Comparison of ENCODE assay signal across 16 cellular contexts in the genomic region with DNA sequence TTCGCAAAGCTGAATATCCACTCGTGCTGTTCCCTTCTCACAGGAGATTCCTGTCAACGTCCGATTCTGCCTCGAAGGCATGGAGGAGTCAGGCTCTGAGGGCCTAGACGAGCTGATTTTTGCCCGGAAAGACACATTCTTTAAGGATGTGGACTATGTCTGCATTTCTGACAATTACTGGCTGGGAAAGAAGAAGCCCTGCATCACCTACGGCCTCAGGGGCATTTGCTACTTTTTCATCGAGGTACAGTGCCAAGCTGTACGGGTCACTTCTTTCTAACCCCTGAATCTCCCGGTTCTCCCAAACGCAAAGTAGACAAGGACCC. TPM values are rescaled to one million over a fixed set of nuclear protein-coding genes. Genes with fewer than 3 reads are reported as not detected.
DNase-seq lines count a peak whose midpoint lies in the region; ATAC-seq and TF ChIP-seq lines count a peak whose summit lies in the region.
"Had no signal": no experiment of that assay in that cellular context is flagged by ENCODE, and none has a peak within 500 bp of the region (broad histone marks: within the 10 kb centered on the region; RNA-seq: fewer than 3 reads in every experiment).

No MANE protein-coding gene starts in this region.

- intact Hi-C loops in dorsolateral prefrontal cortex (cut with DNase I) = no loop called here

- no peak overlapping the region for H3K14ac ChIP-seq in H9 (ENCODE audit: insufficient read depth, low read length)

- H3K27ac Mint-ChIP-seq in H9 = peak overlapping the region in 1 of 3 experiments; percentile 19; a peak in 1 of 7 replicates
- peak overlapping the region; percentile 43 for H3K27ac Mint-ChIP-seq in neural crest cell (ENCODE audit: unreplicated experiment)

- no peak overlapping the region for H3K27ac ChIP-seq in H9 (ENCODE audit: insufficient read length, low read depth, low read length)
- H3K27ac ChIP-seq in dorsolateral prefrontal cortex = peak overlapping the region in 58 of 59 donors; percentile 53 to 100 (median 96)
- H3K27ac ChIP-seq in temporal lobe (ENCODE audit: low read depth, low read length) = peak overlapping the region; percentile 99
- H3K27ac ChIP-seq: BLaER1 had no signal

- H3T11ph ChIP-seq in H9 (ENCODE audit: low read length) = no peak overlapping the region

- H4K5ac ChIP-seq in H9 (ENCODE audit: insufficient read length, low read depth, low read length) = no peak overlapping the region

- H3K56ac ChIP-seq in H9 (ENCODE audit: insufficient read length, low read depth, low read length) = no peak overlapping the region

- no peak overlapping the region for H4K91ac ChIP-seq in H9 (ENCODE audit: insufficient read length, low read depth, low read length)

- H3K36me3 Mint-ChIP-seq in H9 (ENCODE audit: insufficient read depth in 1 of 3, low read depth in 3 of 3) = peaks cover 59 to 93% (median 77%) of the 10 kb centered on the region in 3 experiments
- H3K36me3 Mint-ChIP-seq in neural crest cell (ENCODE audit: low read depth) = peaks cover 9% of the 10 kb centered on the region

- no peaks in the 10 kb centered on the region; the same call in 1 of the 2 replicates for H3K4me1 ChIP-seq in H9 (ENCODE audit: insufficient read depth, low read length)

- H3K18ac ChIP-seq in H9 (ENCODE audit: insufficient read length, low read depth, low read length) = no peak overlapping the region

- no peak overlapping the region for H3K4ac ChIP-seq in H9 (ENCODE audit: low read depth, low read length)

- H3K9me3 Mint-ChIP-seq in H9 = no peaks in the 10 kb centered on the region; a peak in 1 of 5 replicates
- H3K9me3 Mint-ChIP-seq in neural crest cell = no peaks in the 10 kb centered on the region
- H3K9me3 Mint-ChIP-seq: CD4-positive, CD25-positive, alpha-beta regulatory T cell had no signal

- no peaks in the 10 kb centered on the region for H3K23me2 ChIP-seq in H9 (ENCODE audit: insufficient read length, low read depth, low read length, poor library complexity, severe bottlenecking)

- H3K27me3 Mint-ChIP-seq in H9 (ENCODE audit: low read depth) = no peaks in the 10 kb centered on the region
- H3K27me3 Mint-ChIP-seq in neural crest cell (ENCODE audit: low read depth) = no peaks in the 10 kb centered on the region
- H3K27me3 Mint-ChIP-seq: CD4-positive, CD25-positive, alpha-beta regulatory T cell had no signal

- H3K4me2 ChIP-seq in H9 (ENCODE audit: insufficient read depth, insufficient read length, low read length) = no peak overlapping the region
- H3K4me2 ChIP-seq: BLaER1 had no signal

- no peak overlapping the region for H3K4me3 Mint-ChIP-seq in H9
- no peak overlapping the region for H3K4me3 Mint-ChIP-seq in neural crest cell
- H3K4me3 Mint-ChIP-seq: CD4-positive, CD25-positive, alpha-beta regulatory T cell had no signal

- no peaks in the 10 kb centered on the region for H3K79me2 ChIP-seq in H9 (ENCODE audit: insufficient read depth, low read length)

- peaks cover 8 to 16% of the 10 kb centered on the region in 2 experiments for H3K4me1 Mint-ChIP-seq in H9
- H3K4me1 Mint-ChIP-seq in neural crest cell = peaks cover 9% of the 10 kb centered on the region

- H3K23ac ChIP-seq in H9 (ENCODE audit: insufficient read length, low read depth, low read length) = no peak overlapping the region

- no peaks in the 10 kb centered on the region for H3K9me3 ChIP-seq in H9 (ENCODE audit: control insufficient read depth, low read depth, low read length)
- H3K9me3 ChIP-seq: BLaER1 had no signal

- H2AFZ ChIP-seq in H9 (ENCODE audit: low read length) = no peak overlapping the region

- H3K27me3 ChIP-seq in H9 (ENCODE audit: insufficient read depth, low read length) (no peaks in the 10 kb centered on the region), dorsolateral prefrontal cortex (no peaks in the 10 kb centered on the region)
- H3K27me3 ChIP-seq: BLaER1 had no signal

- H2BK5ac ChIP-seq in H9 (ENCODE audit: insufficient read length, low read length) = no peak overlapping the region

- ATAC-seq in GM19023 (IDR thresholded peaks at IDR 0.05; ENCODE audit: unreplicated experiment) (no peak), GM21360 (IDR thresholded peaks at IDR 0.05; ENCODE audit: unreplicated experiment) (no peak)
- ATAC-seq: HCT116, K562 had no signal

- H3K79me1 ChIP-seq in H9 (ENCODE audit: insufficient read depth, low read depth, low read length, poor library complexity, severe bottlenecking) = peaks cover 4% of the 10 kb centered on the region

- no peak overlapping the region for H3K4me3 ChIP-seq in dorsolateral prefrontal cortex
- H3K4me3 ChIP-seq: BLaER1, K562 had no signal

- H2BK20ac ChIP-seq in H9 (ENCODE audit: low read depth, low read length, poor library complexity, severe bottlenecking) = no peak overlapping the region

- H2BK120ac ChIP-seq in H9 (ENCODE audit: low read depth, low read length, poor library complexity, severe bottlenecking) = no peak overlapping the region

- no peak for TF ChIP-seq CTCF in H9 (conservative IDR thresholded peaks at IDR 0.05)
- TF ChIP-seq CTCF in dorsolateral prefrontal cortex (IDR thresholded peaks at IDR 0.05 in 54 of 56, conservative IDR thresholded peaks at IDR 0.05 in 2 of 56; ENCODE audit: low read depth in 1 of 56, partially characterized antibody in 56 of 56) = no peak
- no peak for TF ChIP-seq CTCF in neural crest cell (conservative IDR thresholded peaks at IDR 0.05)

- no peak overlapping the region for H2BK12ac ChIP-seq in H9 (ENCODE audit: insufficient read length, low read depth, low read length)

- H3K9ac ChIP-seq in H9 (ENCODE audit: extremely low read depth, insufficient read length, low read length) = no peak overlapping the region
- H3K9ac ChIP-seq: BLaER1 had no signal

- DNase-seq in H9 (peak; percentile 5), dorsolateral prefrontal cortex (no peak), neural crest cell (ENCODE audit: low read depth, low spot score) (no peak)
- DNase-seq in activated CD4-positive, CD25-positive, alpha-beta regulatory T cell treated with anti-CD3 and anti-CD28 coated beads, Interleukin-2, amount 50 U/mL, for 72 hours = no peak
- DNase-seq: 8988T; AML-193; CD4-positive, CD25-positive, alpha-beta regulatory T cell; DMS 273 treated with DMSO at 0.1 percent for 48 hours had no signal

- no CpG with 5 or more reads among the region's 12 CpGs for WGBS in H9 (ENCODE audit: extremely low coverage, insufficient read length, low lambda C conversion rate)

- no peak overlapping the region for H2BK15ac ChIP-seq in H9 (ENCODE audit: low read depth, low read length)

- no peaks in the 10 kb centered on the region for H4K20me1 ChIP-seq in H9 (ENCODE audit: control insufficient read depth, insufficient read depth, insufficient read length)

- H2AK5ac ChIP-seq in H9 (ENCODE audit: insufficient read length, low read length) = no peak overlapping the region

- no peak overlapping the region for H4K8ac ChIP-seq in H9 (replicated peaks; ENCODE audit: insufficient read length, low read depth, low read length)

RNA-seq across cellular contexts. Expression of gene CNDP2, which starts 14.6 kb away (rescaled TPM):
- total RNA-seq in H9 (2021) (212 and 214 TPM in 2 replicates), dorsolateral prefrontal cortex (100 to 1,000 TPM; 146 to 408 (median 218) TPM), neural crest cell (194 and 204 TPM in 2 replicates), temporal lobe (35.7 TPM)

RNA-seq across cellular contexts. Expression of gene CNDP1, which starts 23.6 kb away (rescaled TPM):
- total RNA-seq in H9 (2021) = 0.29 TPM in 1 of 2 replicates, not detected in the other
- 100 to 1,000 TPM in 66 of 120 experiments, 10 to 100 TPM in 54; 11.2 to 509 (median 107) TPM for total RNA-seq in dorsolateral prefrontal cortex
- total RNA-seq in neural crest cell = 0.56 and 0.59 TPM in 2 replicates
- total RNA-seq in temporal lobe = 0.49 TPM
- total RNA-seq: Daoy, H1, K562 had no signal

RNA-seq across cellular contexts. Expression of gene DIPK1C, which starts 53.6 kb away (rescaled TPM):
- total RNA-seq in H9 (2021) = not detected in 2 replicates
- 10 to 100 TPM in 76 of 120 experiments, 1 to 10 TPM in 44; 1.9 to 31.7 (median 11.6) TPM for total RNA-seq in dorsolateral prefrontal cortex
- total RNA-seq in neural crest cell = not detected in 2 replicates
- 5.2 TPM for total RNA-seq in temporal lobe
- total RNA-seq: CD4-positive, CD25-positive, alpha-beta regulatory T cell; Daoy; H1 had no signal
